ENCODE assay signal across 8 cellular contexts in the genomic region with DNA sequence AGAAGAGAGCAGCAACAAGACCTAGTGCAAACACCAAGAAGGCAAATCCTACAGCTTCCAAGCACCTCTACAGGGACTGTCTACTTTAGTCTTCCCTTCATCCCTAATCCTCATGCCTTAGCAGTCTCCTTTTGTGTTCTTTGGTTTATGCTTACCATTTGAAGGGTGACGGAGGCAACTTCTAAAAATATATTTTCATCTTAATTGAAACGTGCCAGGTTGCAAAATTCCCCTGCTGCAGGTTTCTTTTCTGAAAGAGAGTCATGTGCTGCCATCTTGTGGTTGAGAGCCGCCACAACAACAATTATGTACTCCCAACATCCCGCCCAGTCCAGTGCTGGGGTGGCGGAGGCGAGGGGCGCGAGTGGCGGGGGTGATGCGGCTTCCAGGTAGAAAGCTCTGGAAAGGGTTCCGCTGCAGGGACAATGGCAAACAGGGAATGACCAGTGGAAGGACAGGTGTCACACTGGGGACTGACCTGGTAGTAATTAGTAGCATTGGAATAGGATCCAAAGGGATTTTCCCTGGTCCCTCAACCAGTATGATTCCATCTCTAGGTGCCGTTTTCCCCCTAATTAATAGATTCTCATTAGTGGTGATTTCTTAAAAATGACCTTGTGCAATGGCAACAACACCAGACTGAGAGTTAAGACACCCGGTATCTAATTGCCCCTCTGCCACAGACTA.
DNase-seq lines count a peak whose midpoint lies in the region; ATAC-seq, FAIRE-seq and TF ChIP-seq lines count a peak whose summit lies in the region.

No MANE protein-coding gene starts in this region.

- peaks cover 9% of the 10 kb centered on the region for H3K4me1 Mint-ChIP-seq in activated T-helper 1 cell treated with anti-CD3 and anti-CD28 coated beads, Interleukin-12 subunit alpha, Interleukin-12 subunit beta, Interleukin-2, Interleukin-4 antibody, amounts not matched to agents 30 ng/mL and 10 ng/mL and 1 ng/mL, durations not matched to agents 14 hours and 24 hours and 36 hours (ENCODE audit: low read depth)
- H3K4me1 Mint-ChIP-seq in neural progenitor cell, result peaks cover 10% of the 10 kb centered on the region
- peaks cover 36% of the 10 kb centered on the region for H3K4me1 Mint-ChIP-seq in stimulated activated naive CD8-positive, alpha-beta T cell treated with anti-CD3 and anti-CD28 coated beads, Interleukin-15, Interleukin-2, amounts not matched to agents 100 ng/mL and 50 ng/mL, for 24 hours (ENCODE audit: low read depth)

- H3K27ac ChIP-seq in KMS-11, result no peak overlapping the region
- H3K27ac ChIP-seq in neural progenitor cell, result no peak overlapping the region

- H3K27me3 Mint-ChIP-seq in activated T-helper 1 cell treated with anti-CD3 and anti-CD28 coated beads, Interleukin-12 subunit alpha, Interleukin-12 subunit beta, Interleukin-2, Interleukin-4 antibody, amounts not matched to agents 30 ng/mL and 10 ng/mL and 1 ng/mL, durations not matched to agents 14 hours and 24 hours and 36 hours (ENCODE audit: insufficient read depth), result peaks cover 25% of the 10 kb centered on the region
- H3K27me3 Mint-ChIP-seq in neural progenitor cell (ENCODE audit: insufficient read depth, low read depth), result peaks cover 12% of the 10 kb centered on the region
- H3K27me3 Mint-ChIP-seq in stimulated activated naive CD8-positive, alpha-beta T cell treated with anti-CD3 and anti-CD28 coated beads, Interleukin-15, Interleukin-2, amounts not matched to agents 100 ng/mL and 50 ng/mL, for 24 hours, result peaks cover 15% of the 10 kb centered on the region

- no peak for FAIRE-seq in RCC 7860 (lab: Jason Lieb, UNC)

- H3K9me3 ChIP-seq in neural progenitor cell (ENCODE audit: low read depth), result no peaks in the 10 kb centered on the region

- no peaks in the 10 kb centered on the region for H3K36me3 ChIP-seq in KMS-11 (ENCODE audit: insufficient read depth)
- H3K36me3 ChIP-seq in neural progenitor cell, result no peaks in the 10 kb centered on the region

- H3K9me3 Mint-ChIP-seq in activated T-helper 1 cell treated with anti-CD3 and anti-CD28 coated beads, Interleukin-12 subunit alpha, Interleukin-12 subunit beta, Interleukin-2, Interleukin-4 antibody, amounts not matched to agents 30 ng/mL and 10 ng/mL and 1 ng/mL, durations not matched to agents 14 hours and 24 hours and 36 hours, result no peaks in the 10 kb centered on the region
- no peaks in the 10 kb centered on the region for H3K9me3 Mint-ChIP-seq in neural progenitor cell
- H3K9me3 Mint-ChIP-seq in stimulated activated naive CD8-positive, alpha-beta T cell treated with anti-CD3 and anti-CD28 coated beads, Interleukin-15, Interleukin-2, amounts not matched to agents 100 ng/mL and 50 ng/mL, for 24 hours, result peaks cover 4% of the 10 kb centered on the region

- H3F3A ChIP-seq in neural progenitor cell (ENCODE audit: low read depth), result no peaks in the 10 kb centered on the region

- ATAC-seq in GM18517 (IDR thresholded peaks at IDR 0.05; ENCODE audit: unreplicated experiment), result no peak

- H3K4me1 ChIP-seq in KMS-11 (ENCODE audit: low read depth, poor library complexity, severe bottlenecking), result peaks cover 10% of the 10 kb centered on the region
- H3K4me1 ChIP-seq in neural progenitor cell, result no peaks in the 10 kb centered on the region

- intact Hi-C loops in activated T-helper 1 cell treated with anti-CD3 and anti-CD28 coated beads, Interleukin-12 subunit alpha, Interleukin-12 subunit beta, Interleukin-2, Interleukin-4 antibody, amounts not matched to agents 30 ng/mL and 10 ng/mL and 1 ng/mL, durations not matched to agents 14 hours and 24 hours and 36 hours (cut with micrococcal nuclease), result loop anchor here (1.0 to 5.0 kb wide), 8 partner anchors 67 to 688 kb away; partner anchors contain the start of gene GNG2

- peak; percentile 82 for DNase-seq in GM03348 (ENCODE audit: low spot score)
- peak; percentile 18 for DNase-seq in RCC 7860 (ENCODE audit: low spot score)
- peak; percentile 56 for DNase-seq in activated T-helper 1 cell treated with anti-CD3 and anti-CD28 coated beads, Interleukin-12 subunit alpha, Interleukin-12 subunit beta, Interleukin-2, Interleukin-4 antibody, amounts not matched to agents 30 ng/mL and 10 ng/mL and 1 ng/mL, durations not matched to agents 14 hours and 24 hours and 36 hours (ENCODE audit: low spot score)
- DNase-seq in fibroblast of the aortic adventitia (ENCODE audit: low read depth), result peak; percentile 78
- peak; percentile 81 for DNase-seq in neural progenitor cell (ENCODE audit: low spot score)

- no peak overlapping the region for H3K9ac ChIP-seq in KMS-11
- H3K9ac ChIP-seq in neural progenitor cell, result no peak overlapping the region

- H3K27me3 ChIP-seq in KMS-11 (ENCODE audit: insufficient read depth, low read depth), result no peaks in the 10 kb centered on the region
- peaks cover 5% of the 10 kb centered on the region for H3K27me3 ChIP-seq in neural progenitor cell

- H3K4me2 ChIP-seq in KMS-11 (peak overlapping the region; percentile 48; the same call in 1 of the 2 replicates), neural progenitor cell (peak overlapping the region; percentile 29)

- H3K36me3 Mint-ChIP-seq in activated T-helper 1 cell treated with anti-CD3 and anti-CD28 coated beads, Interleukin-12 subunit alpha, Interleukin-12 subunit beta, Interleukin-2, Interleukin-4 antibody, amounts not matched to agents 30 ng/mL and 10 ng/mL and 1 ng/mL, durations not matched to agents 14 hours and 24 hours and 36 hours (ENCODE audit: low read depth), result no peaks in the 10 kb centered on the region
- H3K36me3 Mint-ChIP-seq in neural progenitor cell, result no peaks in the 10 kb centered on the region
- no peaks in the 10 kb centered on the region for H3K36me3 Mint-ChIP-seq in stimulated activated naive CD8-positive, alpha-beta T cell treated with anti-CD3 and anti-CD28 coated beads, Interleukin-15, Interleukin-2, amounts not matched to agents 100 ng/mL and 50 ng/mL, for 24 hours (ENCODE audit: low read depth)

- H2AFZ ChIP-seq in KMS-11 (ENCODE audit: low read depth) (peak overlapping the region; percentile 50; the same call in 1 of the 2 replicates), neural progenitor cell (replicated peaks) (peak overlapping the region; percentile 65)

- H3K79me2 ChIP-seq in KMS-11 (ENCODE audit: insufficient read depth, low read depth) (no peaks in the 10 kb centered on the region), neural progenitor cell (ENCODE audit: low read depth) (no peaks in the 10 kb centered on the region)

- no peak overlapping the region for H3K4me3 Mint-ChIP-seq in activated T-helper 1 cell treated with anti-CD3 and anti-CD28 coated beads, Interleukin-12 subunit alpha, Interleukin-12 subunit beta, Interleukin-2, Interleukin-4 antibody, amounts not matched to agents 30 ng/mL and 10 ng/mL and 1 ng/mL, durations not matched to agents 14 hours and 24 hours and 36 hours
- H3K4me3 Mint-ChIP-seq in neural progenitor cell, result peak overlapping the region; percentile 13
- peak overlapping the region; percentile 14 for H3K4me3 Mint-ChIP-seq in stimulated activated naive CD8-positive, alpha-beta T cell treated with anti-CD3 and anti-CD28 coated beads, Interleukin-15, Interleukin-2, amounts not matched to agents 100 ng/mL and 50 ng/mL, for 24 hours

- H3K27ac Mint-ChIP-seq in activated T-helper 1 cell treated with anti-CD3 and anti-CD28 coated beads, Interleukin-12 subunit alpha, Interleukin-12 subunit beta, Interleukin-2, Interleukin-4 antibody, amounts not matched to agents 30 ng/mL and 10 ng/mL and 1 ng/mL, durations not matched to agents 14 hours and 24 hours and 36 hours, result no peak overlapping the region
- H3K27ac Mint-ChIP-seq in neural progenitor cell, result no peak overlapping the region
- H3K27ac Mint-ChIP-seq in stimulated activated naive CD8-positive, alpha-beta T cell treated with anti-CD3 and anti-CD28 coated beads, Interleukin-15, Interleukin-2, amounts not matched to agents 100 ng/mL and 50 ng/mL, for 24 hours, result no peak overlapping the region

- no peak overlapping the region for H3K4me3 ChIP-seq in KMS-11 (IDR thresholded peaks at IDR 0.05; ENCODE audit: insufficient read depth, low read depth, low read length)
- H3K4me3 ChIP-seq in fibroblast of the aortic adventitia (ENCODE audit: low read depth, low read length), result peak overlapping the region; percentile 48
- H3K4me3 ChIP-seq in neural progenitor cell, result no peak overlapping the region

- H4K20me1 ChIP-seq in KMS-11 (ENCODE audit: insufficient read depth) (no peaks in the 10 kb centered on the region), neural progenitor cell (ENCODE audit: low read depth) (no peaks in the 10 kb centered on the region)

- TF ChIP-seq CTCF in KMS-11 (conservative IDR thresholded peaks at IDR 0.05; ENCODE audit: low read depth, low read length), result peak; percentile 88
- peak; percentile 80 for TF ChIP-seq CTCF in fibroblast of the aortic adventitia (IDR thresholded peaks at IDR 0.05; ENCODE audit: insufficient read depth, low read length)
- peak; percentile 90 for TF ChIP-seq CTCF in neural progenitor cell (IDR thresholded peaks at IDR 0.05)

Comparison
In these comparisons a context has a peak if more than half of its experiments do, and no peak if none do; other contexts are left out.
1. DNase-seq: peak in every context shown above with its lines; median percentile 82 in GM03348; 81 in neural progenitor cell; 78 in fibroblast of the aortic adventitia; 56 in activated T-helper 1 cell treated with anti-CD3 and anti-CD28 coated beads, Interleukin-12 subunit alpha, Interleukin-12 subunit beta, Interleukin-2, Interleukin-4 antibody, amounts not matched to agents 30 ng/mL and 10 ng/mL and 1 ng/mL, durations not matched to agents 14 hours and 24 hours and 36 hours; 18 in RCC 7860.